ENCODE assay signal across 8 cellular contexts in genomic region chr7:34832020-34832419, GRCh38.
"Had no signal": no experiment of that assay in that cellular context is flagged by ENCODE, and none has a peak within 500 bp of the region (broad histone marks: within the 10 kb centered on the region; RNA-seq: fewer than 3 reads in every experiment).

No MANE protein-coding gene starts in this region.

- H3K4me1 Mint-ChIP-seq: GM23338, H9 had no signal

- H3K4me3 Mint-ChIP-seq: GM23338, H9 had no signal

- H3K4me2 ChIP-seq: GM23338 had no signal

- FAIRE-seq: H1, H54, HTR-8/SVneo, K562 had no signal

- ATAC-seq: GM23338, K562 had no signal

- H3K27ac Mint-ChIP-seq: GM23338, H9 had no signal

- H3K9me3 Mint-ChIP-seq: GM23338, H9 had no signal

- DNase-seq: H9, HCEC 1CT, IMR-90 had no signal

- H3K4me3 ChIP-seq: GM23338, K562 had no signal
